8 cellular contexts compared by ENCODE assay signal in the genomic region with DNA sequence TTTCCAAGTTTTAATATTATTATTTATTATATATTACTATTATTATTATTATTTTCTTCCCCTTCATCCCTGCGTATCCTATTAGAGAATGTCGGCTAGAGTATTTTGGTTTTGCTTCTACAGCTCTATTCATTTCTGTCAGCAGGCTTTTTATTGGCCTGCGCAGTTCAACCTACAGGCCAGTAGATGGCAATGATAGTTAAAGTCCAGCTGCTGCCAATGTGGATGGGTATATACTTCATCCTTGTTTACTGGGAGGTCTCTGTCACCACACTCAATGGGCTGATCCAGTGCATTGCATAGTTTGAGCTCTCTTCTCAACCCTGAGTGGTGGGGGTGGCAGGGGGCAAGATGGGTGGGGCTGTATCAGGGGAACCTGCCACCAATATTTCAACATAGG.
A peak's percentile ranks its signal among the peaks of the same experiment; 100 is the strongest.
DNase-seq lines count a peak whose midpoint lies in the region; ATAC-seq and TF ChIP-seq lines count a peak whose summit lies in the region.

No MANE protein-coding gene starts in this region.

- peak; percentile 5 to 20 for DNase-seq in AML-193 (lab: John Stamatoyannopoulos, UW)
- DNase-seq in NCI-H2081 (lab: John Stamatoyannopoulos, UW): peak; percentile 51 to 67
- peak; percentile 56 for DNase-seq in coronary artery (ENCODE audit: low spot score)
- peak; percentile 2 for DNase-seq in stromal cell of bone marrow (ENCODE audit: low read depth)
- DNase-seq in activated CD4-positive, alpha-beta T cell treated with anti-CD3 and anti-CD28 coated beads for 4 hours: no peak
- DNase-seq in stimulated activated CD4-positive, alpha-beta T cell treated with anti-CD3 and anti-CD28 coated beads, Interleukin-4, amount 100 ng/mL, for 24 hours: no peak
- no peak for DNase-seq in activated naive CD4-positive, alpha-beta T cell treated with Interleukin-2 at 50 U/mL for 16 hours

- ATAC-seq in GM21526 (IDR thresholded peaks at IDR 0.05; ENCODE audit: low FRiP score, unreplicated experiment): peak; percentile 66

- H3K27ac ChIP-seq in coronary artery: no peak overlapping the region

- no peak for TF ChIP-seq CTCF in coronary artery (IDR thresholded peaks at IDR 0.05)

- no peak overlapping the region for H3K4me3 ChIP-seq in coronary artery

Comparison
In these comparisons a context has a peak if more than half of its experiments do, and no peak if none do; other contexts are left out.
1. DNase-seq: peak in AML-193 (2 of 2), NCI-H2081 (2 of 2), coronary artery (single experiment) and stromal cell of bone marrow (single experiment); none in activated CD4-positive, alpha-beta T cell treated with anti-CD3 and anti-CD28 coated beads for 4 hours (0 of 2), stimulated activated CD4-positive, alpha-beta T cell treated with anti-CD3 and anti-CD28 coated beads, Interleukin-4, amount 100 ng/mL, for 24 hours (single experiment) and activated naive CD4-positive, alpha-beta T cell treated with Interleukin-2 at 50 U/mL for 16 hours (single experiment).